28 cellular contexts compared by ENCODE assay signal in the genomic region with DNA sequence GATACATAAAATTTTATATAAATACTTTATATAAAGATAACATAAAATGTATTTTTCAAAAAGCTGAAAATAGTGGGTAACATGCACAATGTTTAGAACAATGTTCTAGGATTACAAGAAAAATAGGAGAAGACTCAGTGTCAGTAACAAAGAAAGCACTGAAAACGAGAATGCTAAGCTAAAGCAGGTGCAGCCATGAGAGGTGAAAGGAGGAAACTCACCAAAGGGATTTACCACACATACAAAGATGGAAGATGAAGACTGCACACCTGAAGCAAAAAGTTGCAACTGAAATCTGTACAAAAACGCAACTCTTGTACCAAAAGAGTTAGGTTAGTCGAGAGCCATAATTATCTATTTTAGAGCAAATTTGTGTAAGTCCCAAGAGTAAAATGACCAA.
"Had no signal": no experiment of that assay in that cellular context is flagged by ENCODE, and none has a peak within 500 bp of the region (broad histone marks: within the 10 kb centered on the region; RNA-seq: fewer than 3 reads in every experiment).

No MANE protein-coding gene starts in this region.

- H3K27ac ChIP-seq: neural progenitor cell, ovary, parathyroid adenoma, psoas muscle, right lobe of liver, sigmoid colon, stomach, thoracic aorta, thyroid gland, tibial nerve, upper lobe of left lung, vagina had no signal

- H3K36me3 Mint-ChIP-seq: neural progenitor cell; stimulated activated effector memory CD8-positive, alpha-beta T cell treated with anti-CD3 and anti-CD28 coated beads, Interleukin-12 subunit alpha, Interleukin-12 subunit beta, amount 100 ng/mL, for 72 hours; stimulated activated naive B cell treated with anti-CD40 and anti-IgM and Interleukin-4, amounts not matched to agents 10 μg/mL and 1 μg/mL and 100 μg/mL, for 72 hours had no signal

- H3K4me1 Mint-ChIP-seq: natural killer cell; nephron; neural progenitor cell; stimulated activated effector memory CD8-positive, alpha-beta T cell treated with anti-CD3 and anti-CD28 coated beads, Interleukin-12 subunit alpha, Interleukin-12 subunit beta, amount 100 ng/mL, for 72 hours; stimulated activated naive B cell treated with anti-CD40 and anti-IgM and Interleukin-4, amounts not matched to agents 10 μg/mL and 1 μg/mL and 100 μg/mL, for 72 hours had no signal

- H3K27ac Mint-ChIP-seq: natural killer cell; nephron; neural progenitor cell; progenitor cell of endocrine pancreas; stimulated activated effector memory CD8-positive, alpha-beta T cell treated with anti-CD3 and anti-CD28 coated beads, Interleukin-12 subunit alpha, Interleukin-12 subunit beta, amount 100 ng/mL, for 72 hours; stimulated activated naive B cell treated with anti-CD40 and anti-IgM and Interleukin-4, amounts not matched to agents 10 μg/mL and 1 μg/mL and 100 μg/mL, for 72 hours; stimulated activated naive CD8-positive, alpha-beta T cell treated with anti-CD3 and anti-CD28 coated beads, Interleukin-15, Interleukin-2, amounts not matched to agents 100 ng/mL and 50 ng/mL, for 24 hours had no signal

- H3K79me2 ChIP-seq: parathyroid adenoma had no signal

- H3K27me3 Mint-ChIP-seq: progenitor cell of endocrine pancreas; stimulated activated naive B cell treated with anti-CD40 and anti-IgM and Interleukin-4, amounts not matched to agents 10 μg/mL and 1 μg/mL and 100 μg/mL, for 72 hours; stimulated activated naive CD8-positive, alpha-beta T cell treated with anti-CD3 and anti-CD28 coated beads, Interleukin-15, Interleukin-2, amounts not matched to agents 100 ng/mL and 50 ng/mL, for 24 hours had no signal

- H3K4me2 ChIP-seq: neural progenitor cell had no signal

- ATAC-seq: natural killer cell; psoas muscle; right cardiac atrium; right lobe of liver; stimulated activated effector memory CD8-positive, alpha-beta T cell treated with anti-CD3 and anti-CD28 coated beads, Interleukin-12 subunit alpha, Interleukin-12 subunit beta, amount 100 ng/mL, for 72 hours; stimulated activated naive B cell treated with anti-CD40 and anti-IgM and Interleukin-4, amounts not matched to agents 10 μg/mL and 1 μg/mL and 100 μg/mL, for 72 hours had no signal

- H3K9ac ChIP-seq: neural progenitor cell, parathyroid adenoma had no signal

- H3K27me3 ChIP-seq: neural progenitor cell, ovary, right lobe of liver, sigmoid colon, stomach, thyroid gland, tibial nerve, upper lobe of left lung, vagina had no signal

- H3K4me1 ChIP-seq: neural progenitor cell, parathyroid adenoma, psoas muscle, right lobe of liver, sigmoid colon, stomach, thyroid gland, tibial nerve, upper lobe of left lung, vagina had no signal

- H3K4me3 Mint-ChIP-seq: natural killer cell; nephron; neural progenitor cell; stimulated activated effector memory CD8-positive, alpha-beta T cell treated with anti-CD3 and anti-CD28 coated beads, Interleukin-12 subunit alpha, Interleukin-12 subunit beta, amount 100 ng/mL, for 72 hours; stimulated activated naive B cell treated with anti-CD40 and anti-IgM and Interleukin-4, amounts not matched to agents 10 μg/mL and 1 μg/mL and 100 μg/mL, for 72 hours; stimulated activated naive CD8-positive, alpha-beta T cell treated with anti-CD3 and anti-CD28 coated beads, Interleukin-15, Interleukin-2, amounts not matched to agents 100 ng/mL and 50 ng/mL, for 24 hours had no signal

- H3K9me3 ChIP-seq: ovary, right lobe of liver, thoracic aorta, thyroid gland, vagina had no signal

- DNase-seq: natural killer cell; occipital lobe; ovary; posterior cingulate gyrus; psoas muscle; right cardiac atrium; right lobe of liver; sigmoid colon; small intestine; stimulated activated CD4-positive, alpha-beta T cell treated with anti-CD3 and anti-CD28 coated beads, Interleukin-15, amount 100 ng/mL, for 24 hours; stimulated activated CD4-positive, alpha-beta T cell treated with anti-CD3 and anti-CD28 coated beads, Interleukin-2, amount 100 ng/mL, for 24 hours; stimulated activated CD4-positive, alpha-beta T cell treated with anti-CD3 and anti-CD28 coated beads, Interleukin-2, amount 100 ng/mL, for 48 hours; stimulated activated CD4-positive, alpha-beta T cell treated with anti-CD3 and anti-CD28 coated beads, Interleukin-4, amount 100 ng/mL, for 24 hours; stimulated activated naive B cell treated with anti-CD40 and anti-IgM and Interleukin-4, amounts not matched to agents 10 μg/mL and 1 μg/mL and 100 μg/mL, for 72 hours; stimulated activated naive CD4-positive, alpha-beta T cell treated with Interleukin-2 at 50 U/mL for 16 hours; stomach; thyroid gland; trophoblast cell; upper lobe of left lung had no signal

- H3K4me3 ChIP-seq: neural progenitor cell, ovary, psoas muscle, right lobe of liver, sigmoid colon, stomach, thoracic aorta, thyroid gland, tibial nerve, upper lobe of left lung, vagina had no signal

- H2AFZ ChIP-seq: neural progenitor cell, parathyroid adenoma had no signal

- H3K36me3 ChIP-seq: neural progenitor cell, ovary, right lobe of liver, sigmoid colon, stomach, thoracic aorta, thyroid gland, tibial nerve, upper lobe of left lung, vagina had no signal
